Comparison of ENCODE assay signal across 17 cellular contexts in genomic region chr14:94375552-94376107, GRCh38. TPM values are rescaled to one million over a fixed set of nuclear protein-coding genes. Genes with fewer than 3 reads are reported as not detected.
DNase-seq lines count a peak whose midpoint lies in the region; ATAC-seq and TF ChIP-seq lines count a peak whose summit lies in the region.
"Had no signal": no experiment of that assay in that cellular context is flagged by ENCODE, and none has a peak within 500 bp of the region (broad histone marks: within the 10 kb centered on the region; RNA-seq: fewer than 3 reads in every experiment).

No MANE protein-coding gene starts in this region.

- WGBS in lung, 2 donors = 74 to 76% methylated on average over 6 of the region's 6 CpGs

- DNase-seq in H7 (peak; percentile 31), lung (ENCODE audit: low spot score) (no peak)
- peak; percentile 5 for DNase-seq in stimulated activated CD8-positive, alpha-beta memory T cell treated with anti-CD3 and anti-CD28 coated beads, Interleukin-4, amount 100 ng/mL, for 48 hours
- no peak for DNase-seq in stimulated activated CD4-positive, alpha-beta T cell treated with anti-CD3 and anti-CD28 coated beads, Interleukin-12 subunit alpha, Interleukin-12 subunit beta, amount 100 ng/mL, for 4 hours
- DNase-seq in activated CD4-positive, CD25-positive, alpha-beta regulatory T cell (lab: John Stamatoyannopoulos, UW) = no peak
- DNase-seq: ACHN; AML-193; CD4-positive, alpha-beta T cell; EL; NCI-H1105; NCI-H1694; NCI-H2227 treated with DMSO at 0.1 percent for 48 hours; NCI-H524 had no signal

- H3K4me3 ChIP-seq in H7 (ENCODE audit: insufficient read depth, low read depth, low read length) (no peak overlapping the region), lung (no peak overlapping the region)

- H3K27ac Mint-ChIP-seq in dendritic cell treated with granulocyte-macrophage colony-stimulating factor and Interleukin-4, amounts not matched to agents 40 ng/mL and 50 ng/mL, for 4 days = peak overlapping the region; percentile 3
- H3K27ac Mint-ChIP-seq: CD4-positive, alpha-beta T cell had no signal

- H3K27me3 Mint-ChIP-seq in dendritic cell treated with granulocyte-macrophage colony-stimulating factor and Interleukin-4, amounts not matched to agents 40 ng/mL and 50 ng/mL, for 4 days = peaks cover 4% of the 10 kb centered on the region
- H3K27me3 Mint-ChIP-seq: CD4-positive, alpha-beta T cell had no signal

- no peaks in the 10 kb centered on the region for H3K9me3 Mint-ChIP-seq in dendritic cell treated with granulocyte-macrophage colony-stimulating factor and Interleukin-4, amounts not matched to agents 40 ng/mL and 50 ng/mL, for 4 days
- H3K9me3 Mint-ChIP-seq: CD4-positive, alpha-beta T cell had no signal

- H3K9me3 ChIP-seq in lung (ENCODE audit: control insufficient read depth in 2 of 2, insufficient read depth in 1 of 2, low read length in 1 of 2) = no peaks in the 10 kb centered on the region

- no peak overlapping the region for H3K4me3 Mint-ChIP-seq in dendritic cell treated with granulocyte-macrophage colony-stimulating factor and Interleukin-4, amounts not matched to agents 40 ng/mL and 50 ng/mL, for 4 days
- H3K4me3 Mint-ChIP-seq: CD4-positive, alpha-beta T cell had no signal

- H3K36me3 Mint-ChIP-seq in dendritic cell treated with granulocyte-macrophage colony-stimulating factor and Interleukin-4, amounts not matched to agents 40 ng/mL and 50 ng/mL, for 4 days (ENCODE audit: low read depth) = peaks cover 39% of the 10 kb centered on the region

- H3K36me3 ChIP-seq in H7 (replicated peaks; ENCODE audit: control insufficient read depth, insufficient read depth, low read length) (no peaks in the 10 kb centered on the region), lung (ENCODE audit: control insufficient read depth in 2 of 2, insufficient read depth in 2 of 2, low read length in 2 of 2) (peaks cover 0 to 1% of the 10 kb centered on the region in 2 donors)

- TF ChIP-seq CTCF in lung (IDR thresholded peaks at IDR 0.05; ENCODE audit: control extremely low read depth, extremely low read depth) = no peak

- no peaks in the 10 kb centered on the region for H3K27me3 ChIP-seq in H7 (ENCODE audit: control insufficient read depth, insufficient read depth, low read length)
- no peaks in the 10 kb centered on the region for H3K27me3 ChIP-seq in lung (ENCODE audit: control insufficient read depth, insufficient read depth)

- no peaks in the 10 kb centered on the region for H3K4me1 ChIP-seq in lung (ENCODE audit: control insufficient read depth in 2 of 2, insufficient read depth in 2 of 2, low read length in 2 of 2)

- ATAC-seq in lung (ENCODE audit: insufficient read depth, low FRiP score) (peak; percentile 31), GM19397 (IDR thresholded peaks at IDR 0.05; ENCODE audit: unreplicated experiment) (no peak)

- intact Hi-C loops in dendritic cell treated with granulocyte-macrophage colony-stimulating factor and Interleukin-4, amounts not matched to agents 40 ng/mL and 50 ng/mL, for 4 days (cut with micrococcal nuclease) = no loop called here

- H3K27ac ChIP-seq in lung (ENCODE audit: low read depth in 1 of 2, low read length in 1 of 2) = no peak overlapping the region

- H3K4me1 Mint-ChIP-seq in dendritic cell treated with granulocyte-macrophage colony-stimulating factor and Interleukin-4, amounts not matched to agents 40 ng/mL and 50 ng/mL, for 4 days (ENCODE audit: low read depth) = peaks cover 28% of the 10 kb centered on the region

RNA-seq across cellular contexts. Expression of gene SERPINA2, which starts 9.1 kb away (rescaled TPM):
- total RNA-seq in H7 (2014; rRNA removed; shearing (Covaris generic)) = not detected in 2 replicates
- not detected for total RNA-seq in lung
- polyA plus RNA-seq in lung = under 1 TPM in 1 of 2 donors, not detected in 1; 0.05 TPM
- total RNA-seq: CD4-positive, alpha-beta T cell; LHCN-M2; SK-MEL-5 had no signal

RNA-seq across cellular contexts. Expression of gene SERPINA1, which starts 12.8 kb away (rescaled TPM):
- total RNA-seq in H7 (2014; rRNA removed; shearing (Covaris generic)) = 0.18 TPM in 1 of 2 replicates, not detected in the other
- 1,000 to 10,000 TPM in 1 of 2 donors, 100 to 1,000 TPM in 1; 120 to 1,581 TPM for total RNA-seq in lung
- 1,000 to 10,000 TPM in 1 of 2 donors, 100 to 1,000 TPM in 1; 662 to 1,798 TPM for polyA plus RNA-seq in lung
- total RNA-seq: LHCN-M2 had no signal

RNA-seq across cellular contexts. Expression of gene SERPINA6, which starts 52.5 kb away (rescaled TPM):
- not detected in 2 replicates for total RNA-seq in H7 (2014; rRNA removed; shearing (Covaris generic))
- total RNA-seq in lung = under 1 TPM; 0.34 to 0.77 TPM
- under 1 TPM; 0.18 to 0.35 TPM for polyA plus RNA-seq in lung
- total RNA-seq: CD4-positive, alpha-beta T cell; LHCN-M2; SK-MEL-5 had no signal

Comparison
In these comparisons a context has a peak if more than half of its experiments do, and no peak if none do; other contexts are left out.
1. DNase-seq: peak in H7 (single experiment) and stimulated activated CD8-positive, alpha-beta memory T cell treated with anti-CD3 and anti-CD28 coated beads, Interleukin-4, amount 100 ng/mL, for 48 hours (single experiment); none in lung (single experiment), stimulated activated CD4-positive, alpha-beta T cell treated with anti-CD3 and anti-CD28 coated beads, Interleukin-12 subunit alpha, Interleukin-12 subunit beta, amount 100 ng/mL, for 4 hours (single experiment) and activated CD4-positive, CD25-positive, alpha-beta regulatory T cell (0 of 4).
2. RNA of gene SERPINA1, which starts 12.8 kb away (total RNA-seq): 120 to 1,581 TPM in lung; 0.18 TPM in H7; every median in the first group is over 100 times any median in the second.